Comparison of ENCODE assay signal across 13 cellular contexts in genomic region chr16:87735270-87736002, GRCh38.
"Had no signal": no experiment of that assay in that cellular context is flagged by ENCODE, and none has a peak within 500 bp of the region (broad histone marks: within the 10 kb centered on the region; RNA-seq: fewer than 3 reads in every experiment).

No MANE protein-coding gene starts in this region.

- H3K27me3 Mint-ChIP-seq: activated B cell treated with CpG ODN at 0.5 μM for 24 hours; activated CD8-positive, alpha-beta T cell treated with anti-CD3 and anti-CD28 coated beads for 36 hours; activated naive CD8-positive, alpha-beta T cell treated with anti-CD3 and anti-CD28 coated beads for 36 hours had no signal

- H3K4me1 Mint-ChIP-seq: activated B cell treated with CpG ODN at 0.5 μM for 24 hours, neural crest cell had no signal

- H3K4me1 ChIP-seq: right lobe of liver had no signal

- H3K36me3 ChIP-seq: brain microvascular endothelial cell, right lobe of liver had no signal

- H3K27me3 ChIP-seq: brain microvascular endothelial cell, right lobe of liver had no signal

- DNase-seq: activated B cell treated with CpG ODN at 0.5 μM for 24 hours; activated CD4-positive, alpha-beta T cell treated with anti-CD3 and anti-CD28 coated beads for 48 hours; activated CD8-positive, alpha-beta memory T cell treated with anti-CD3 and anti-CD28 coated beads, Interleukin-2, amount 50 U/mL, for 4 hours; activated CD8-positive, alpha-beta T cell treated with anti-CD3 and anti-CD28 coated beads for 36 hours; activated naive CD8-positive, alpha-beta T cell treated with anti-CD3 and anti-CD28 coated beads for 36 hours; amygdala; brain microvascular endothelial cell; effector memory CD4-positive, alpha-beta T cell; foreskin melanocyte; right lobe of liver; stimulated activated CD4-positive, alpha-beta T cell treated with anti-CD3 and anti-CD28 coated beads, Interleukin-1b, Interleukin-23, amount 100 ng/mL, for 48 hours had no signal

- ATAC-seq: activated CD8-positive, alpha-beta T cell treated with anti-CD3 and anti-CD28 coated beads for 36 hours had no signal

- H3K9me3 Mint-ChIP-seq: activated B cell treated with CpG ODN at 0.5 μM for 24 hours; activated CD8-positive, alpha-beta T cell treated with anti-CD3 and anti-CD28 coated beads for 36 hours; activated naive CD8-positive, alpha-beta T cell treated with anti-CD3 and anti-CD28 coated beads for 36 hours; neural crest cell; T-helper 1 cell treated with Interleukin-12 subunit alpha and Interleukin-12 subunit beta and Interleukin-4 antibody, amounts not matched to agents 30 μg/mL and 1 μg/mL, for 36 hours had no signal

- H3K4me3 ChIP-seq: right lobe of liver had no signal

- H3K27ac ChIP-seq: brain microvascular endothelial cell, right lobe of liver had no signal

- H3K27ac Mint-ChIP-seq: activated B cell treated with CpG ODN at 0.5 μM for 24 hours; activated CD8-positive, alpha-beta T cell treated with anti-CD3 and anti-CD28 coated beads for 36 hours; T-helper 1 cell treated with Interleukin-12 subunit alpha and Interleukin-12 subunit beta and Interleukin-4 antibody, amounts not matched to agents 30 μg/mL and 1 μg/mL, for 36 hours had no signal

- H3K4me3 Mint-ChIP-seq: activated B cell treated with CpG ODN at 0.5 μM for 24 hours; activated CD8-positive, alpha-beta T cell treated with anti-CD3 and anti-CD28 coated beads for 36 hours; activated naive CD8-positive, alpha-beta T cell treated with anti-CD3 and anti-CD28 coated beads for 36 hours; neural crest cell; T-helper 1 cell treated with Interleukin-12 subunit alpha and Interleukin-12 subunit beta and Interleukin-4 antibody, amounts not matched to agents 30 μg/mL and 1 μg/mL, for 36 hours had no signal

- H3K9me3 ChIP-seq: right lobe of liver had no signal
